In genomic region chr5:17666726-17667235, GRCh38 we compare ENCODE assay signal across 1 cellular context.
TF ChIP-seq lines count a peak whose summit lies in the region.

No MANE protein-coding gene starts in this region.

TF ChIP-seq in HepG2, 621 proteins besides CTCF, POLR2A, EP300 and RAD21:
- peak; percentile 64 for TF ChIP-seq ATF7 (IDR thresholded peaks at IDR 0.05)
- TF ChIP-seq ATF7 (CRISPR knock-in tag; IDR thresholded peaks at IDR 0.05) = no peak
- no peak for TF ChIP-seq SOX13 (IDR thresholded peaks at IDR 0.05)
- TF ChIP-seq SOX13 (CRISPR knock-in tag; conservative IDR thresholded peaks at IDR 0.05 in 1 of 2, IDR thresholded peaks at IDR 0.05 in 1 of 2) = no peak
- no peak for TF ChIP-seq ZNF597 (CRISPR knock-in tag; IDR thresholded peaks at IDR 0.05)
- TF ChIP-seq TFE3 (CRISPR knock-in tag; IDR thresholded peaks at IDR 0.05) = no peak
- TF ChIP-seq KDM2A (CRISPR knock-in tag; IDR thresholded peaks at IDR 0.05; ENCODE audit: borderline replicate concordance, low read depth) = no peak
- TF ChIP-seq ZBTB39 (CRISPR knock-in tag; IDR thresholded peaks at IDR 0.05) = no peak
- TF ChIP-seq CREB1 (IDR thresholded peaks at IDR 0.05) = peak; percentile 66
- TF ChIP-seq CREB1 (CRISPR knock-in tag; IDR thresholded peaks at IDR 0.05) = no peak
